In genomic region chrX:56164135-56164534, GRCh38 we compare ENCODE assay signal across 7 cellular contexts.
A peak's percentile ranks its signal among the peaks of the same experiment; 100 is the strongest.
DNase-seq lines count a peak whose midpoint lies in the region; ATAC-seq, FAIRE-seq and TF ChIP-seq lines count a peak whose summit lies in the region.
"Not testable (repeated sequence)": the region's sequence is repeated elsewhere in the genome, so short reads cannot be mapped to it uniquely, and the experiment has no call there.

No MANE protein-coding gene starts in this region.

- peak; percentile 61 for ATAC-seq in left colon

- not testable (repeated sequence) for H3K27me3 ChIP-seq in small intestine (ENCODE audit: control insufficient read depth in 2 of 2, insufficient read depth in 2 of 2, low read length in 2 of 2)

- H3K27ac ChIP-seq in small intestine (ENCODE audit: low read depth in 1 of 2, low read length in 1 of 2) = not testable (repeated sequence)

- intact Hi-C loops in left colon (cut with DNase I, micrococcal nuclease) = not testable (repeated sequence)

- DNase-seq in GM12891 (ENCODE audit: insufficient read length, low spot score); frontal cortex (ENCODE audit: low spot score in 2 of 2); left colon; small intestine: not testable (repeated sequence)

- WGBS in small intestine, 3 donors = no CpG with 5 or more reads among the region's 1 CpG

- not testable (repeated sequence) for H3K9me3 ChIP-seq in small intestine (ENCODE audit: control insufficient read depth, low read depth)

- H3K4me3 ChIP-seq in small intestine (ENCODE audit: low read depth in 1 of 2, low read length in 2 of 2) = not testable (repeated sequence)

- H3K4me1 ChIP-seq in small intestine (ENCODE audit: control insufficient read depth in 2 of 2, insufficient read depth in 1 of 2, low read depth in 1 of 2, low read length in 1 of 2) = not testable (repeated sequence)

- peak; percentile 96 for FAIRE-seq in A204.1 (lab: Jason Lieb, UNC)
- peak; percentile 92 for FAIRE-seq in GM12891 (lab: Jason Lieb, UNC)
- FAIRE-seq in TTC549 (lab: Jason Lieb, UNC) = peak; percentile 65
- FAIRE-seq in colon (lab: Jason Lieb, UNC) = peak; percentile 99
- peak; percentile 96 for FAIRE-seq in frontal cortex (lab: Jason Lieb, UNC)
- peak; percentile 99 for FAIRE-seq in small intestine (lab: Jason Lieb, UNC)

- not testable (repeated sequence) for TF ChIP-seq POLR2A in GM12891 (IDR thresholded peaks at IDR 0.05; ENCODE audit: low read depth, low read length)

- H3K36me3 ChIP-seq in small intestine (ENCODE audit: control insufficient read depth in 2 of 2, insufficient read depth in 2 of 2, low read length in 2 of 2) = not testable (repeated sequence)
